ENCODE assay signal across 1 cellular context in genomic region chr1:7755448-7755847, GRCh38.
TF ChIP-seq lines count a peak whose summit lies in the region.

No MANE protein-coding gene starts in this region.

TF ChIP-seq in GM12878, 131 proteins besides CTCF, POLR2A, EP300 and RAD21:
- TF ChIP-seq E4F1 (IDR thresholded peaks at IDR 0.05; ENCODE audit: borderline replicate concordance, partially characterized antibody) (no peak), RAD51 (IDR thresholded peaks at IDR 0.05) (no peak), CEBPB (IDR thresholded peaks at IDR 0.05; ENCODE audit: borderline replicate concordance in 1 of 2, low read depth in 2 of 2, low read length in 2 of 2) (no peak), EED (IDR thresholded peaks at IDR 0.05; ENCODE audit: low read depth) (no peak), KAT2A (conservative IDR thresholded peaks at IDR 0.05; ENCODE audit: control insufficient read depth, low read depth, low read length) (no peak), SMAD5 (IDR thresholded peaks at IDR 0.05; ENCODE audit: low read depth) (no peak), IRF5 (IDR thresholded peaks at IDR 0.05; ENCODE audit: borderline replicate concordance) (no peak), FOXM1 (IDR thresholded peaks at IDR 0.05; ENCODE audit: low read depth, low read length) (no peak), WRNIP1 (IDR thresholded peaks at IDR 0.05; ENCODE audit: borderline replicate concordance, low read depth, low read length) (no peak), TBL1XR1 (IDR thresholded peaks at IDR 0.05; ENCODE audit: low read depth, low read length) (no peak), EGR1 (IDR thresholded peaks at IDR 0.05; ENCODE audit: borderline replicate concordance in 1 of 2, low read depth in 2 of 2, low read length in 2 of 2) (no peak), ESRRA (IDR thresholded peaks at IDR 0.05; ENCODE audit: low read length) (no peak), GABPA (IDR thresholded peaks at IDR 0.05; ENCODE audit: low read depth) (no peak), TCF7 (IDR thresholded peaks at IDR 0.05; ENCODE audit: borderline replicate concordance) (no peak), JUNB (IDR thresholded peaks at IDR 0.05) (no peak), TCF3 (IDR thresholded peaks at IDR 0.05; ENCODE audit: borderline replicate concordance, insufficient read depth, low read depth, low read length) (no peak), SREBF1 (IDR thresholded peaks at IDR 0.05; ENCODE audit: low read length) (no peak)
TF ChIP-seq in GM12878: peak in this region for 0.
